In genomic region chr6:156866181-156866862, GRCh38 we compare ENCODE assay signal across 9 cellular contexts.
A peak's percentile ranks its signal among the peaks of the same experiment; 100 is the strongest.
DNase-seq lines count a peak whose midpoint lies in the region; ATAC-seq and TF ChIP-seq lines count a peak whose summit lies in the region.
"Had no signal": no experiment of that assay in that cellular context is flagged by ENCODE, and none has a peak within 500 bp of the region (broad histone marks: within the 10 kb centered on the region; RNA-seq: fewer than 3 reads in every experiment).

No MANE protein-coding gene starts in this region.

- peaks cover 6% of the 10 kb centered on the region for H3K36me3 Mint-ChIP-seq in activated CD8-positive, alpha-beta T cell treated with anti-CD3 and anti-CD28 coated beads for 36 hours (ENCODE audit: low read depth)
- no peaks in the 10 kb centered on the region for H3K36me3 Mint-ChIP-seq in activated CD8-positive, alpha-beta T cell treated with anti-CD3 and anti-CD28 coated beads, Interleukin-2, amount 10 ng/mL, durations not matched to agents 7 days and 5 days (ENCODE audit: low read depth)
- peaks cover 45% of the 10 kb centered on the region for H3K36me3 Mint-ChIP-seq in nephron progenitor cell (ENCODE audit: low read depth)

- H4K20me1 ChIP-seq in Karpas-422 (ENCODE audit: insufficient read depth, low read depth, low read length) (peaks cover 21% of the 10 kb centered on the region; the same call in 1 of the 2 replicates), mammary epithelial cell (ENCODE audit: insufficient read depth, low read length) (peaks cover 2% of the 10 kb centered on the region)

- no peak overlapping the region for H3K4me3 Mint-ChIP-seq in activated CD8-positive, alpha-beta T cell treated with anti-CD3 and anti-CD28 coated beads for 36 hours
- H3K4me3 Mint-ChIP-seq in activated CD8-positive, alpha-beta T cell treated with anti-CD3 and anti-CD28 coated beads, Interleukin-2, amount 10 ng/mL, durations not matched to agents 7 days and 5 days, result no peak overlapping the region
- no peak overlapping the region for H3K4me3 Mint-ChIP-seq in nephron progenitor cell

- peak; percentile 79 for ATAC-seq in activated CD8-positive, alpha-beta T cell treated with anti-CD3 and anti-CD28 coated beads for 36 hours
- no peak for ATAC-seq in activated CD8-positive, alpha-beta T cell treated with anti-CD3 and anti-CD28 coated beads, Interleukin-2, amount 10 ng/mL, durations not matched to agents 7 days and 5 days

- peak overlapping the region; percentile 47 for H3K27ac ChIP-seq in Karpas-422 (ENCODE audit: low read length)
- no peak overlapping the region for H3K27ac ChIP-seq in mammary epithelial cell (ENCODE audit: insufficient read depth, low read depth, low read length)
- H3K27ac ChIP-seq: thoracic aorta had no signal

- peaks cover 1% of the 10 kb centered on the region for H3K9me3 Mint-ChIP-seq in activated CD8-positive, alpha-beta T cell treated with anti-CD3 and anti-CD28 coated beads for 36 hours
- H3K9me3 Mint-ChIP-seq in activated CD8-positive, alpha-beta T cell treated with anti-CD3 and anti-CD28 coated beads, Interleukin-2, amount 10 ng/mL, durations not matched to agents 7 days and 5 days (ENCODE audit: insufficient read depth), result no peaks in the 10 kb centered on the region
- peaks cover 36% of the 10 kb centered on the region for H3K9me3 Mint-ChIP-seq in nephron progenitor cell

- H3K4me2 ChIP-seq in Karpas-422 (ENCODE audit: low read depth, low read length, poor library complexity, severe bottlenecking) (peak overlapping the region; percentile 58), mammary epithelial cell (ENCODE audit: insufficient read depth, low read depth, low read length) (no peak overlapping the region)

- peak overlapping the region; percentile 11; the same call in 1 of the 2 replicates for H3K4me3 ChIP-seq in Karpas-422 (ENCODE audit: low read length)
- H3K4me3 ChIP-seq in mammary epithelial cell (replicated peaks in 1 of 3; ENCODE audit: insufficient read depth in 1 of 3, low read depth in 2 of 3, low read length in 3 of 3), result no peak overlapping the region
- no peak overlapping the region for H3K4me3 ChIP-seq in lower leg skin (ENCODE audit: low read depth, poor library complexity, severe bottlenecking)
- H3K4me3 ChIP-seq: thoracic aorta had no signal

- no peak overlapping the region for H2AFZ ChIP-seq in Karpas-422 (ENCODE audit: low read length)
- H2AFZ ChIP-seq in mammary epithelial cell (ENCODE audit: low read depth, low read length), result no peak overlapping the region

- H3K27me3 ChIP-seq in Karpas-422 (ENCODE audit: low read length) (no peaks in the 10 kb centered on the region), mammary epithelial cell (ENCODE audit: insufficient read depth, low read length) (no peaks in the 10 kb centered on the region)

- DNase-seq in activated CD8-positive, alpha-beta T cell treated with anti-CD3 and anti-CD28 coated beads for 36 hours, result peak; percentile 46
- DNase-seq in activated CD8-positive, alpha-beta T cell treated with anti-CD3 and anti-CD28 coated beads, Interleukin-2, amount 10 ng/mL, durations not matched to agents 7 days and 5 days, result no peak
- DNase-seq in Karpas-422 (peak; percentile 59), mammary epithelial cell (peak; percentile 26), nephron progenitor cell (no peak), GM19240 (ENCODE audit: insufficient read length, low spot score) (no peak), NK-92 (lab: John Stamatoyannopoulos, UW; ENCODE audit: unreplicated experiment) (no peak), lower leg skin (ENCODE audit: low spot score in 2 of 2) (no peak)

- H3K27me3 Mint-ChIP-seq in activated CD8-positive, alpha-beta T cell treated with anti-CD3 and anti-CD28 coated beads for 36 hours, result no peaks in the 10 kb centered on the region
- H3K27me3 Mint-ChIP-seq in activated CD8-positive, alpha-beta T cell treated with anti-CD3 and anti-CD28 coated beads, Interleukin-2, amount 10 ng/mL, durations not matched to agents 7 days and 5 days (ENCODE audit: low read depth), result no peaks in the 10 kb centered on the region
- H3K27me3 Mint-ChIP-seq in nephron progenitor cell (ENCODE audit: low read depth, poor library complexity), result peaks cover 5% of the 10 kb centered on the region

- peak overlapping the region; percentile 40 for H3K27ac Mint-ChIP-seq in activated CD8-positive, alpha-beta T cell treated with anti-CD3 and anti-CD28 coated beads for 36 hours
- no peak overlapping the region for H3K27ac Mint-ChIP-seq in activated CD8-positive, alpha-beta T cell treated with anti-CD3 and anti-CD28 coated beads, Interleukin-2, amount 10 ng/mL, durations not matched to agents 7 days and 5 days
- peak overlapping the region; percentile 27 for H3K27ac Mint-ChIP-seq in nephron progenitor cell

- dilution Hi-C loops in mammary epithelial cell (cut with HindIII; ENCODE audit: low sequenced_read_pairs), result no loop called here

- intact Hi-C loops in activated CD8-positive, alpha-beta T cell treated with anti-CD3 and anti-CD28 coated beads for 36 hours (cut with micrococcal nuclease), result no loop called here
- intact Hi-C loops in mammary epithelial cell (cut with micrococcal nuclease) (no loop called here), lower leg skin (cut with DNase I; ENCODE audit: low total_unique reads) (no loop called here)

- no peaks in the 10 kb centered on the region for H3K9me2 ChIP-seq in Karpas-422 (replicated peaks; ENCODE audit: insufficient read depth, low read length)

- BruUV-seq in mammary epithelial cell (replicated peaks; lab: Mats Ljungman, UMichigan), result no TSS peak

- H3K4me1 ChIP-seq in Karpas-422 (ENCODE audit: low read length) (peaks cover 94% of the 10 kb centered on the region), mammary epithelial cell (ENCODE audit: insufficient read depth, low read length) (no peaks in the 10 kb centered on the region)

- H3K36me3 ChIP-seq in Karpas-422 (ENCODE audit: insufficient read depth, low read length) (no peaks in the 10 kb centered on the region), mammary epithelial cell (ENCODE audit: insufficient read depth, low read length) (no peaks in the 10 kb centered on the region)
- H3K36me3 ChIP-seq: thoracic aorta had no signal

- POLR2A ChIA-PET in activated CD8-positive, alpha-beta T cell treated with anti-CD3 and anti-CD28 coated beads for 36 hours (lab: Charles Lee), result interaction anchor here (0.6 kb wide), 1 partner anchor 162 kb away, joined by 3 read pairs; no protein-coding TSS in a partner anchor
- POLR2A ChIA-PET in activated CD8-positive, alpha-beta T cell treated with anti-CD3 and anti-CD28 coated beads, Interleukin-2, amount 10 ng/mL, durations not matched to agents 7 days and 5 days (lab: Charles Lee), result no interaction called here

- H3K9ac ChIP-seq in Karpas-422 (ENCODE audit: low read length), result peak overlapping the region; percentile 31
- no peak overlapping the region for H3K9ac ChIP-seq in mammary epithelial cell (ENCODE audit: insufficient read depth, low read length)

- WGBS in mammary epithelial cell (ENCODE audit: low coverage, missing lambda C conversion rate), result 92% methylated on average over 8 of the region's 8 CpGs
- 52 to 60% methylated on average over 8 of the region's 8 CpGs for WGBS in lower leg skin, 2 donors

- CTCF ChIA-PET in activated CD8-positive, alpha-beta T cell treated with anti-CD3 and anti-CD28 coated beads for 36 hours (lab: Charles Lee), result interaction anchor here (0.7 to 1.6 kb wide), 5 partner anchors 18 to 189 kb away, joined by 3 to 4 read pairs (median 4); no protein-coding TSS in a partner anchor
- CTCF ChIA-PET in activated CD8-positive, alpha-beta T cell treated with anti-CD3 and anti-CD28 coated beads, Interleukin-2, amount 10 ng/mL, durations not matched to agents 7 days and 5 days (lab: Charles Lee), result interaction anchor here (1.2 to 1.4 kb wide), 2 partner anchors 9 to 70 kb away, joined by 3 read pairs; no protein-coding TSS in a partner anchor
- CTCF ChIA-PET in mammary epithelial cell (lab: Charles Lee; ENCODE audit: low non-redundant PET), result no interaction called here

- TF ChIP-seq POLR2A in lower leg skin (IDR thresholded peaks at IDR 0.05), result no peak

- H3K9me3 ChIP-seq in Karpas-422 (ENCODE audit: low read length) (no peaks in the 10 kb centered on the region), mammary epithelial cell (replicated peaks; ENCODE audit: insufficient read depth, low read length) (no peaks in the 10 kb centered on the region)
- H3K9me3 ChIP-seq: thoracic aorta had no signal

- in situ Hi-C loops in mammary epithelial cell (cut with MboI; ENCODE audit: low sequenced_read_pairs in 2 of 2), result no loop called here

- H3K79me2 ChIP-seq in Karpas-422 (ENCODE audit: low read length), result peaks cover 99% of the 10 kb centered on the region
- peaks cover 93% of the 10 kb centered on the region for H3K79me2 ChIP-seq in mammary epithelial cell (ENCODE audit: insufficient read depth, low read length)

- H3K4me1 Mint-ChIP-seq in activated CD8-positive, alpha-beta T cell treated with anti-CD3 and anti-CD28 coated beads for 36 hours (ENCODE audit: low read depth), result peaks cover 77% of the 10 kb centered on the region
- peaks cover 28% of the 10 kb centered on the region for H3K4me1 Mint-ChIP-seq in activated CD8-positive, alpha-beta T cell treated with anti-CD3 and anti-CD28 coated beads, Interleukin-2, amount 10 ng/mL, durations not matched to agents 7 days and 5 days (ENCODE audit: low read depth)
- H3K4me1 Mint-ChIP-seq in nephron progenitor cell, result peaks cover 70% of the 10 kb centered on the region

- no peak for TF ChIP-seq CTCF in activated CD8-positive, alpha-beta T cell treated with anti-CD3 and anti-CD28 coated beads for 36 hours (IDR thresholded peaks at IDR 0.05)
- TF ChIP-seq CTCF in mammary epithelial cell (conservative IDR thresholded peaks at IDR 0.05 in 1 of 2, IDR thresholded peaks at IDR 0.05 in 1 of 2; ENCODE audit: extremely low read depth in 1 of 2, insufficient read depth in 1 of 2, low read depth in 1 of 2, low read length in 2 of 2) (no peak), nephron progenitor cell (IDR thresholded peaks at IDR 0.05) (no peak), lower leg skin (IDR thresholded peaks at IDR 0.05) (no peak)

Comparison
In these comparisons a context has a peak if more than half of its experiments do, and no peak if none do; other contexts are left out.
1. DNase-seq: peak in activated CD8-positive, alpha-beta T cell treated with anti-CD3 and anti-CD28 coated beads for 36 hours (single experiment), Karpas-422 (single experiment) and mammary epithelial cell (single experiment); none in activated CD8-positive, alpha-beta T cell treated with anti-CD3 and anti-CD28 coated beads, Interleukin-2, amount 10 ng/mL, durations not matched to agents 7 days and 5 days (single experiment), nephron progenitor cell (single experiment), GM19240 (single experiment), NK-92 (single experiment) and lower leg skin (0 of 2).